Comparison of ENCODE assay signal across 1 cellular context in genomic region chr5:55188656-55189380, GRCh38.
TF ChIP-seq lines count a peak whose summit lies in the region.

No MANE protein-coding gene starts in this region.

TF ChIP-seq in HCT116, 20 proteins besides CTCF, POLR2A, EP300 and RAD21 (continued from another document):
- TF ChIP-seq REST (IDR thresholded peaks at IDR 0.05; ENCODE audit: low read depth): no peak
- no peak for TF ChIP-seq CEBPB (IDR thresholded peaks at IDR 0.05; ENCODE audit: low read depth)
- TF ChIP-seq ZNF274 (IDR thresholded peaks at IDR 0.05; ENCODE audit: low read depth, low read length): no peak
- no peak for TF ChIP-seq POLR2AphosphoS5 (IDR thresholded peaks at IDR 0.05; ENCODE audit: low read depth, low read length)
- TF ChIP-seq SIN3A (IDR thresholded peaks at IDR 0.05; ENCODE audit: low read depth): no peak
- TF ChIP-seq JUND (IDR thresholded peaks at IDR 0.05): no peak
- TF ChIP-seq SP1 (IDR thresholded peaks at IDR 0.05; ENCODE audit: low read depth): no peak
